In the genomic region with DNA sequence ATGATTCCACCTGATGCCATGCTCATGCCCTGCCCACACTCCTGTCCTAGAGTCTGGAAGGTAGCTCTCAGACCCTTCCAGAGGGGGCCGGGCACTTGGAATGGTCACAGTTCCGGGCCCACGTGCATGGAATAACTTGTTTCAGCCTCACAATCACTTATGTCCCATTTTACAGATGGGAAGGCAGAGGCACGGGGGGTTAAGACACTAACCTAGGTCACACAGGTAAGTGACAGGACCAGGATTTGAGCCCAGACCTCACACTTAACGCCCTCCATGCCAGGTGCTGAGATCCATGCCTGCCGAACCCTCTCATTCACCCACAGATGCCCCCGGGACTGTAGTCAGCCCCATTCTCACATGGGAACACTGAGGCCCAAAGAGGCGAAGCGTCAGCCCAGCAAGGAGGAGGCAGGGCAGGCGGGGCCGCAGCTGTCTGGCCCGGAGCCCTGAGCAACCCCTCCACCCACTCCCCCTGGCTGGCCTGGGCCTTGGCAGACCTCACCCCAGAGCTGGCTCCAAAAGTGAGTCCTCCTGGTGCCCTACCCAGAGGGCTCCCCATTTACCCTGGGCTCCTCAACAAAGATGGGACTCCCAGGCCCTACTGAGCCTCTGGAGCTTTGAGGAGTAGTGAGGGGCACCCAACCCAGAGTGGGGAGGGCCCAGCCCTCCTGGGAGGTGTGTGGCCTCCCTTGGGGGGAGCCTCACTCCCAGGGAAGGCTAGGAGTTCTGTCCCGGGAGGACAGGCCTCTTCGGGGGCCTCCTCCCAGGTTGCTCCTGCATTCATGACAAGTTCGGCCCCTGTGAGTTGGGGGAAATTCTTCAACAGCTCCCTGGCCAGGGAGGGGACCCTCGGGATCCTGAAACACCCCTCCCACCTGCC, we compare ENCODE assay signal across 15 cellular contexts. TPM values are rescaled to one million over a fixed set of nuclear protein-coding genes. Genes with fewer than 3 reads are reported as not detected.
DNase-seq lines count a peak whose midpoint lies in the region; ATAC-seq and TF ChIP-seq lines count a peak whose summit lies in the region.
"Had no signal": no experiment of that assay in that cellular context is flagged by ENCODE, and none has a peak within 500 bp of the region (broad histone marks: within the 10 kb centered on the region; RNA-seq: fewer than 3 reads in every experiment).

No MANE protein-coding gene starts in this region.

- peaks cover 0 to 6% (median 0%) of the 10 kb centered on the region in 11 experiments; a peak in 3 of 22 replicates for H4K20me1 ChIP-seq in BLaER1 treated with 17β-estradiol and CSF1 and Interleukin-3, amounts not matched to agents 10 nM and 100 nM

- no peaks in the 10 kb centered on the region for H3K27me3 ChIP-seq in BLaER1 treated with 17β-estradiol and CSF1 and Interleukin-3, amounts not matched to agents 10 nM and 100 nM
- H3K27me3 ChIP-seq in neuronal stem cell (ENCODE audit: control insufficient read depth in 3 of 3, insufficient read depth in 3 of 3, low read depth in 1 of 3, low read length in 3 of 3) (peaks cover 0 to 10% (median 0%) of the 10 kb centered on the region in 3 experiments), ascending aorta (no peaks in the 10 kb centered on the region)
- H3K27me3 ChIP-seq: neutrophil had no signal

- no peak for DNase-seq in neuronal stem cell (ENCODE audit: low spot score)
- DNase-seq in stimulated activated naive CD8-positive, alpha-beta T cell treated with anti-CD3 and anti-CD28 coated beads, Interleukin-15, Interleukin-2, amounts not matched to agents 100 U/mL and 50 U/mL, for 24 hours, result no peak
- no peak for DNase-seq in ascending aorta (ENCODE audit: low spot score in 2 of 2)
- no peak for DNase-seq in C1 segment of cervical spinal cord (lab: John Stamatoyannopoulos, UW)
- DNase-seq: ACHN; activated CD4-positive, alpha-beta T cell treated with anti-CD3 and anti-CD28 coated beads, Interleukin-2, amount 10 ng/mL, durations not matched to agents 24 days and 14 days; activated naive CD4-positive, alpha-beta T cell treated with Interleukin-2 at 50 U/mL for 16 hours; CD8-positive, alpha-beta memory T cell; DND-41; HCEC 1CT; hippocampal formation; NCI-H526 treated with DMSO at 0.1 percent for 48 hours had no signal

- peak overlapping the region; percentile 87 to 98 (median 92) for H3K9ac ChIP-seq in BLaER1 treated with 17β-estradiol and CSF1 and Interleukin-3, amounts not matched to agents 10 nM and 100 nM
- no peak overlapping the region for H3K9ac ChIP-seq in neuronal stem cell (ENCODE audit: low read depth, low read length, poor library complexity)

- no peak overlapping the region for H4K91ac ChIP-seq in neuronal stem cell (ENCODE audit: low read depth, low read length, poor library complexity)

- H3K27ac ChIP-seq in BLaER1 treated with 17β-estradiol and CSF1 and Interleukin-3, amounts not matched to agents 10 nM and 100 nM, result peak overlapping the region; percentile 91 to 100 (median 96)
- H3K27ac ChIP-seq in VCaP (peak overlapping the region; percentile 35; the same call in 1 of the 2 replicates), neuronal stem cell (replicated peaks; ENCODE audit: low read length) (no peak overlapping the region), ascending aorta (no peak overlapping the region)

- peaks cover 6% of the 10 kb centered on the region for H3K79me1 ChIP-seq in neuronal stem cell (ENCODE audit: low read depth, low read length)

- no peak overlapping the region for H2BK120ac ChIP-seq in neuronal stem cell (ENCODE audit: low read depth, low read length)

- no peak overlapping the region for H3K14ac ChIP-seq in neuronal stem cell (ENCODE audit: low read length)

- no peak for ATAC-seq in stimulated activated naive CD8-positive, alpha-beta T cell treated with anti-CD3 and anti-CD28 coated beads, Interleukin-15, Interleukin-2, amounts not matched to agents 100 U/mL and 50 U/mL, for 24 hours

- no peak overlapping the region for H3K23ac ChIP-seq in neuronal stem cell (ENCODE audit: low read depth, low read length, poor library complexity)

- peak overlapping the region; percentile 53 for H3K18ac ChIP-seq in neuronal stem cell (ENCODE audit: low read length)

- intact Hi-C loops in ascending aorta (cut with DNase I), result loop anchor here (10.0 kb wide), 1 partner anchor 197 kb away; no protein-coding TSS in a partner anchor

- peak overlapping the region; percentile 77 for H2AK5ac ChIP-seq in neuronal stem cell (ENCODE audit: low read depth, low read length)

- H2AFZ ChIP-seq in neuronal stem cell (ENCODE audit: low read length), result no peak overlapping the region

- peak overlapping the region in 4 of 10 experiments; percentile 66 to 71 (median 67); a peak in 5 of 20 replicates for H3K4me3 ChIP-seq in BLaER1 treated with 17β-estradiol and CSF1 and Interleukin-3, amounts not matched to agents 10 nM and 100 nM
- no peak overlapping the region for H3K4me3 ChIP-seq in neuronal stem cell (ENCODE audit: low read length in 2 of 2)
- no peak overlapping the region for H3K4me3 ChIP-seq in ascending aorta

- H3K4ac ChIP-seq in neuronal stem cell (ENCODE audit: low read length), result no peak overlapping the region

- H3K4me2 ChIP-seq in BLaER1 treated with 17β-estradiol and CSF1 and Interleukin-3, amounts not matched to agents 10 nM and 100 nM, result peak overlapping the region; percentile 93 to 100 (median 98)
- no peak overlapping the region for H3K4me2 ChIP-seq in neuronal stem cell (ENCODE audit: insufficient read depth, low read length, poor library complexity, severe bottlenecking)

- H3K36me3 ChIP-seq in BLaER1 treated with 17β-estradiol and CSF1 and Interleukin-3, amounts not matched to agents 10 nM and 100 nM, result peaks cover 0 to 2% (median 0%) of the 10 kb centered on the region in 11 experiments; a peak in 2 of 22 replicates
- H3K36me3 ChIP-seq in neuronal stem cell (replicated peaks in 1 of 2; ENCODE audit: control insufficient read depth in 2 of 2, insufficient read depth in 2 of 2, low read length in 2 of 2) (no peaks in the 10 kb centered on the region), ascending aorta (no peaks in the 10 kb centered on the region)
- H3K36me3 ChIP-seq: neutrophil had no signal

- H3K4me1 ChIP-seq in BLaER1 treated with 17β-estradiol and CSF1 and Interleukin-3, amounts not matched to agents 10 nM and 100 nM, result peaks cover 81 to 90% (median 84%) of the 10 kb centered on the region in 10 experiments
- H3K4me1 ChIP-seq in neuronal stem cell (ENCODE audit: control insufficient read depth in 2 of 2, insufficient read depth in 1 of 2, low read depth in 1 of 2, low read length in 2 of 2), result peaks cover 15 to 34% of the 10 kb centered on the region in 2 donors
- H3K4me1 ChIP-seq in ascending aorta, result peaks cover 9 to 25% of the 10 kb centered on the region in 2 donors

- H3K9me3 ChIP-seq in BLaER1 treated with 17β-estradiol and CSF1 and Interleukin-3, amounts not matched to agents 10 nM and 100 nM (replicated peaks in 1 of 11), result no peaks in the 10 kb centered on the region
- H3K9me3 ChIP-seq in neuronal stem cell (replicated peaks in 1 of 2; ENCODE audit: control insufficient read depth in 2 of 2, insufficient read depth in 1 of 2, low read depth in 1 of 2, low read length in 2 of 2) (no peaks in the 10 kb centered on the region), ascending aorta (no peaks in the 10 kb centered on the region)
- H3K9me3 ChIP-seq: neutrophil had no signal

- no CpG with 5 or more reads among the region's 16 CpGs for WGBS in neuronal stem cell (ENCODE audit: extremely low coverage in 2 of 2, insufficient read length in 2 of 2, insufficient replicate concordance in 1 of 2), 2 donors

- no peak overlapping the region for H2BK12ac ChIP-seq in neuronal stem cell (ENCODE audit: low read length)

- peak overlapping the region; percentile 45 for H2BK15ac ChIP-seq in neuronal stem cell (ENCODE audit: low read length)

- TF ChIP-seq CTCF in VCaP (conservative IDR thresholded peaks at IDR 0.05) (no peak), ascending aorta (IDR thresholded peaks at IDR 0.05) (no peak)

- no peak overlapping the region for H4K8ac ChIP-seq in neuronal stem cell (ENCODE audit: low read depth, low read length)

- no peak overlapping the region for H2BK5ac ChIP-seq in neuronal stem cell (ENCODE audit: low read length)

RNA-seq across cellular contexts. Expression of a gene that starts 2.4 kb away (rescaled TPM):
- 0.25 TPM for polyA plus RNA-seq in neuronal stem cell (2013, experiment 1 of 2)
- 0.22 TPM for polyA plus RNA-seq in neuronal stem cell (2013, experiment 2 of 2)
- 42.8 TPM for total RNA-seq in ascending aorta
- total RNA-seq: activated CD4-positive, alpha-beta T cell treated with anti-CD3 and anti-CD28 coated beads, Interleukin-2, amount 10 ng/mL, durations not matched to agents 24 days and 14 days had no signal

RNA-seq across cellular contexts. Expression of a gene that starts 3.8 kb away (rescaled TPM):
- polyA plus RNA-seq in neuronal stem cell (2013, experiment 1 of 2), result 4.9 TPM
- 4.6 TPM for polyA plus RNA-seq in neuronal stem cell (2013, experiment 2 of 2)
- 74.7 TPM for total RNA-seq in ascending aorta

RNA-seq across cellular contexts. Expression of a gene that starts 22.7 kb away (rescaled TPM):
- polyA plus RNA-seq in neuronal stem cell (2013, experiment 1 of 2), result 144 TPM
- polyA plus RNA-seq in neuronal stem cell (2013, experiment 2 of 2), result 148 TPM
- 316 TPM for total RNA-seq in ascending aorta

RNA-seq across cellular contexts. Expression of a gene that starts 31.1 kb away (rescaled TPM):
- polyA plus RNA-seq in neuronal stem cell (2013, experiment 1 of 2), result 5.7 TPM
- 4.8 TPM for polyA plus RNA-seq in neuronal stem cell (2013, experiment 2 of 2)
- total RNA-seq in ascending aorta, result 385 TPM

Comparison
In these comparisons a context has a peak if more than half of its experiments do, and no peak if none do; other contexts are left out.
1. H3K27ac ChIP-seq: peak in BLaER1 treated with 17β-estradiol and CSF1 and Interleukin-3, amounts not matched to agents 10 nM and 100 nM (11 of 11) and VCaP (single experiment); none in neuronal stem cell (single experiment) and ascending aorta (0 of 2).